Comparison of ENCODE assay signal across 11 cellular contexts in genomic region chr6:2848851-2849250, GRCh38. TPM values are rescaled to one million over a fixed set of nuclear protein-coding genes. Genes with fewer than 3 reads are reported as not detected.
DNase-seq lines count a peak whose midpoint lies in the region; ATAC-seq and TF ChIP-seq lines count a peak whose summit lies in the region.
"Had no signal": no experiment of that assay in that cellular context is flagged by ENCODE, and none has a peak within 500 bp of the region (broad histone marks: within the 10 kb centered on the region; RNA-seq: fewer than 3 reads in every experiment).

No MANE protein-coding gene starts in this region.

- peaks cover 18% of the 10 kb centered on the region for H3K4me1 Mint-ChIP-seq in neural progenitor cell

- no peak overlapping the region for H3K4me2 ChIP-seq in neural progenitor cell

- H3K9ac ChIP-seq in neural progenitor cell, result no peak overlapping the region

- H2AFZ ChIP-seq in neural progenitor cell (replicated peaks), result no peak overlapping the region

- no peaks in the 10 kb centered on the region for H3K36me3 ChIP-seq in neural progenitor cell
- H3K36me3 ChIP-seq in WERI-Rb-1, result no peaks in the 10 kb centered on the region

- no peaks in the 10 kb centered on the region for H3K27me3 ChIP-seq in neural progenitor cell
- no peaks in the 10 kb centered on the region for H3K27me3 ChIP-seq in WERI-Rb-1 (ENCODE audit: insufficient read depth, low read depth, severe bottlenecking)

- DNase-seq in GM12865 (ENCODE audit: low read depth), result peak; percentile 76
- DNase-seq in NCI-H748 treated with DMSO at 0.1 percent for 48 hours (lab: John Stamatoyannopoulos, UW), result peak; percentile 35
- peak; percentile 29 to 40 for DNase-seq in activated T-helper 1 cell treated with anti-CD3 and anti-CD28 coated beads, Interleukin-2, amount 50 U/mL, for 16 hours (ENCODE audit: low read depth in 1 of 2, low spot score in 1 of 2)
- DNase-seq in neural progenitor cell (ENCODE audit: low spot score), result no peak
- DNase-seq in WERI-Rb-1, result no peak
- no peak for DNase-seq in nucleus accumbens (lab: John Stamatoyannopoulos, UW)
- DNase-seq: GDM1 had no signal

- no peaks in the 10 kb centered on the region for H3K79me2 ChIP-seq in neural progenitor cell (ENCODE audit: low read depth)

- no peak for TF ChIP-seq CTCF in GM12865 (IDR thresholded peaks at IDR 0.05; ENCODE audit: insufficient read depth, low read depth, low read length, missing control alignments)
- TF ChIP-seq CTCF in neural progenitor cell (IDR thresholded peaks at IDR 0.05), result no peak
- no peak for TF ChIP-seq CTCF in WERI-Rb-1 (IDR thresholded peaks at IDR 0.05; ENCODE audit: low read depth, low read length)

- no peaks in the 10 kb centered on the region for H3K9me3 Mint-ChIP-seq in neural progenitor cell
- H3K9me3 Mint-ChIP-seq: neural crest cell had no signal

- ATAC-seq in GM18909 (IDR thresholded peaks at IDR 0.05; ENCODE audit: poor library complexity, unreplicated experiment), result no peak
- no peak for ATAC-seq in GM21786 (IDR thresholded peaks at IDR 0.05; ENCODE audit: unreplicated experiment)

- H3F3A ChIP-seq in neural progenitor cell (ENCODE audit: low read depth), result peaks cover 21% of the 10 kb centered on the region

- H3K9me3 ChIP-seq in neural progenitor cell (ENCODE audit: low read depth) (no peaks in the 10 kb centered on the region), WERI-Rb-1 (ENCODE audit: severe bottlenecking) (no peaks in the 10 kb centered on the region)

- H3K36me3 Mint-ChIP-seq in neural progenitor cell, result no peaks in the 10 kb centered on the region

- no peaks in the 10 kb centered on the region for H4K20me1 ChIP-seq in neural progenitor cell (ENCODE audit: low read depth)

- H3K4me1 ChIP-seq in neural progenitor cell, result peaks cover 4% of the 10 kb centered on the region

- H3K27me3 Mint-ChIP-seq in neural progenitor cell (ENCODE audit: insufficient read depth, low read depth), result no peaks in the 10 kb centered on the region

- H3K4me3 ChIP-seq in GM12865 (ENCODE audit: low read depth, low read length) (no peak overlapping the region), neural progenitor cell (no peak overlapping the region), WERI-Rb-1 (ENCODE audit: low read depth, low read length) (no peak overlapping the region)
- H3K4me3 ChIP-seq: SK-N-MC had no signal

- no peak overlapping the region for H3K4me3 Mint-ChIP-seq in neural progenitor cell
- H3K4me3 Mint-ChIP-seq: neural crest cell had no signal

- H3K27ac Mint-ChIP-seq in neural progenitor cell, result peak overlapping the region; percentile 87

- H3K27ac ChIP-seq in neural progenitor cell, result no peak overlapping the region
- no peak overlapping the region for H3K27ac ChIP-seq in WERI-Rb-1
- H3K27ac ChIP-seq: SK-N-MC had no signal

RNA-seq across cellular contexts. Expression of gene SERPINB1, which starts 7.2 kb away (rescaled TPM):
- total RNA-seq in neural progenitor cell (ENCODE audit: low replicate concordance), result 9.4 and 14.5 TPM in 2 replicates

RNA-seq across cellular contexts. Expression of gene SERPINB9, which starts 54.3 kb away (rescaled TPM):
- 0.59 and 0.94 TPM in 2 replicates for total RNA-seq in neural progenitor cell (ENCODE audit: low replicate concordance)

Comparison
In these comparisons a context has a peak if more than half of its experiments do, and no peak if none do; other contexts are left out.
1. DNase-seq: peak in GM12865 (single experiment), NCI-H748 treated with DMSO at 0.1 percent for 48 hours (single experiment) and activated T-helper 1 cell treated with anti-CD3 and anti-CD28 coated beads, Interleukin-2, amount 50 U/mL, for 16 hours (2 of 2); none in neural progenitor cell (single experiment), WERI-Rb-1 (single experiment) and nucleus accumbens (0 of 56).